8 cellular contexts compared by ENCODE assay signal in the genomic region with DNA sequence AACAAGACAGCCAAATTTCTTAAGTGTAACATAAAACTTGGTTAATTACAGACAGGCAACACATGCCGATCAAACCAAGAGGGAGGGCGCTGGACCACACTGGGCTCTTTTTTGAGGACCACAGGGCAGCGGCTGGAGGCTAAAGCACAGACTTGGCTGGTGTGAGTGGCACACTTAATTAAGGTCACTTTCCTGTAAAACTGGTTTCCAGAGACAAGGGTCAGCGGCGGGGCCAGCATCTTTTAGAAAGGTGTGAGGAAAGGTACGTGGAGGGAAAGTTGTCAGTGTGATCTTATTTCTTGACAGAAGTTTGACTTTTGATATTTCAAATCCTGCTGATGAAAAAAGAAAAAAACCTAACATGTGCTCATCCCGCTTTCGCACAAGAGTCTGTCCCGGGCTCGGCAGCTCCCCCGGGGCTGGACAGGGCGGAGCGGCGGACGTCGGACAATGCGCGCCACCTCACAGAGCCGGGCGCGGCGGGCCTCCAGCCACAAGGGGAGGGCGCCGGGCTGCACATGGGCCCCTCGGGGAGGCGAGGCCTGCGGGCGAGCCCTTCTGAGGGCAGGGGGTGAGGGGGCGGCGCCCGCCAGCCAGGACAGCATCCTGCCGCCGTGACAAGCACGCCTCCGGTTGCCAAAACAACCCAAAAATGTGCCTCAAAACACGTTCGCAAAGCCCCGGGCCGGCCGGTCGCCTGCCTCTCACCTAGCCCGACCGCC. TPM values are rescaled to one million over a fixed set of nuclear protein-coding genes. Genes with fewer than 3 reads are reported as not detected.
DNase-seq lines count a peak whose midpoint lies in the region; ATAC-seq, FAIRE-seq and TF ChIP-seq lines count a peak whose summit lies in the region.

No MANE protein-coding gene starts in this region.

- no peaks in the 10 kb centered on the region for H3K36me3 Mint-ChIP-seq in activated T-cell treated with anti-CD3 and anti-CD28 coated beads, Interleukin-2, amount 50 U/mL, for 24 hours (ENCODE audit: low read depth)

- TF ChIP-seq POLR2A in endothelial cell of umbilical vein (IDR thresholded peaks at IDR 0.05; ENCODE audit: low read depth, low read length) (no peak), uterus (IDR thresholded peaks at IDR 0.05) (no peak)

- peak overlapping the region; percentile 90 for H2AFZ ChIP-seq in endothelial cell of umbilical vein (ENCODE audit: low read depth, low read length)

- H3K9me3 Mint-ChIP-seq in activated T-cell treated with anti-CD3 and anti-CD28 coated beads, Interleukin-2, amount 50 U/mL, for 24 hours = no peaks in the 10 kb centered on the region

- ATAC-seq in HG02885 (IDR thresholded peaks at IDR 0.05; ENCODE audit: poor library complexity, unreplicated experiment) = peak; percentile 35

- H3K27me3 Mint-ChIP-seq in activated T-cell treated with anti-CD3 and anti-CD28 coated beads, Interleukin-2, amount 50 U/mL, for 24 hours = peaks cover 77% of the 10 kb centered on the region

- dilution Hi-C loops in endothelial cell of umbilical vein (cut with MboI; ENCODE audit: extremely low pct_ligation_motif_present, low sequenced_read_pairs) = no loop called here

- H3K9ac ChIP-seq in endothelial cell of umbilical vein (replicated peaks; ENCODE audit: extremely low read depth, insufficient read depth, low read length) = peak overlapping the region; percentile 80

- H3K9me3 ChIP-seq in SJSA1 (replicated peaks) (no peaks in the 10 kb centered on the region), endothelial cell of umbilical vein (replicated peaks; ENCODE audit: control insufficient read depth, insufficient read depth, low read length) (no peaks in the 10 kb centered on the region), mononuclear cell (ENCODE audit: low read depth, low read length) (no peaks in the 10 kb centered on the region), uterus (no peaks in the 10 kb centered on the region)

- no peaks in the 10 kb centered on the region; the same call in none of the 2 replicates for H3K27me3 ChIP-seq in SJSA1 (replicated peaks)
- peaks cover 0 to 3% of the 10 kb centered on the region in 2 experiments for H3K27me3 ChIP-seq in endothelial cell of umbilical vein (ENCODE audit: control insufficient read depth in 2 of 2, insufficient read depth in 2 of 2, low read length in 2 of 2)
- H3K27me3 ChIP-seq in mononuclear cell (ENCODE audit: insufficient read depth, low read length) = peaks cover 57% of the 10 kb centered on the region
- no peaks in the 10 kb centered on the region for H3K27me3 ChIP-seq in uterus

- FAIRE-seq in endothelial cell of umbilical vein (lab: Jason Lieb, UNC) = peak; percentile 21

- peak overlapping the region; percentile 45 for H3K4me2 ChIP-seq in endothelial cell of umbilical vein (ENCODE audit: insufficient read depth, low read length)

- no peak for DNase-seq in activated T-cell treated with anti-CD3 and anti-CD28 coated beads, Interleukin-2, amount 50 U/mL, for 24 hours
- DNase-seq in activated T-cell treated with anti-CD3 and anti-CD28 coated beads, Interleukin-2, amount 50 U/mL, for 48 hours = no peak
- DNase-seq in SJSA1 (ENCODE audit: low read depth in 1 of 2, low spot score in 2 of 2) (peak; percentile 61 to 62), endothelial cell of umbilical vein (ENCODE audit: low read depth, low spot score) (no peak), uterus (peak; percentile 28 to 58), H4 (ENCODE audit: low spot score) (no peak)

- H4K20me1 ChIP-seq in endothelial cell of umbilical vein (replicated peaks; ENCODE audit: control insufficient read depth, extremely low read depth, insufficient read depth, low read length) = no peaks in the 10 kb centered on the region

- no TSS peak for BruUV-seq in endothelial cell of umbilical vein (replicated peaks; lab: Mats Ljungman, UMichigan)

- peaks cover 20% of the 10 kb centered on the region for H3K4me1 Mint-ChIP-seq in activated T-cell treated with anti-CD3 and anti-CD28 coated beads, Interleukin-2, amount 50 U/mL, for 24 hours (ENCODE audit: low read depth)

- intact Hi-C loops in endothelial cell of umbilical vein (cut with micrococcal nuclease) (loop anchor here (1.0 to 5.0 kb wide), 6 partner anchors 99 to 506 kb away; partner anchors contain the start of genes ABHD18, INTU, LARP1B and MFSD8), uterus (cut with DNase I; ENCODE audit: low total_unique reads) (no loop called here)

- no peaks in the 10 kb centered on the region for H3K36me3 ChIP-seq in SJSA1
- no peaks in the 10 kb centered on the region for H3K36me3 ChIP-seq in endothelial cell of umbilical vein (ENCODE audit: control insufficient read depth in 2 of 2, extremely low read depth in 1 of 2, insufficient read depth in 2 of 2, low read length in 2 of 2)
- H3K36me3 ChIP-seq in uterus = no peaks in the 10 kb centered on the region

- CTCF ChIA-PET in endothelial cell of umbilical vein (lab: Charles Lee) = interaction anchor here (0.7 to 2.1 kb wide), 6 partner anchors 49 to 184 kb away, joined by 3 to 14 read pairs (median 4); partner anchors contain the start of genes ABHD18, MFSD8 and PLK4

- no peaks in the 10 kb centered on the region for H3K79me2 ChIP-seq in endothelial cell of umbilical vein (ENCODE audit: control insufficient read depth, insufficient read depth, low read length)

- H3K4me1 ChIP-seq in SJSA1 (replicated peaks) = peaks cover 20% of the 10 kb centered on the region
- peaks cover 2% of the 10 kb centered on the region for H3K4me1 ChIP-seq in endothelial cell of umbilical vein (ENCODE audit: control insufficient read depth, extremely low read depth, insufficient read depth, low read length)
- peaks cover 20% of the 10 kb centered on the region for H3K4me1 ChIP-seq in mononuclear cell (ENCODE audit: insufficient read depth, low read length)
- no peaks in the 10 kb centered on the region for H3K4me1 ChIP-seq in uterus

- TF ChIP-seq CTCF in endothelial cell of umbilical vein (IDR thresholded peaks at IDR 0.05; ENCODE audit: extremely low read depth in 1 of 2, insufficient read depth in 1 of 2, low read depth in 1 of 2, low read length in 2 of 2) = peak in 1 of 2 donors; percentile 14
- no peak for TF ChIP-seq CTCF in uterus (IDR thresholded peaks at IDR 0.05)

- H3K4me3 Mint-ChIP-seq in activated T-cell treated with anti-CD3 and anti-CD28 coated beads, Interleukin-2, amount 50 U/mL, for 24 hours = peak overlapping the region; percentile 81

- POLR2A ChIA-PET in endothelial cell of umbilical vein (lab: Charles Lee) = interaction anchor here (0.9 kb wide), 1 partner anchor 184 kb away, joined by 3 read pairs; the partner anchor contains the start of genes ABHD18 and MFSD8

- H3K4me3 ChIP-seq in SJSA1 = peak overlapping the region; percentile 52
- peak overlapping the region; percentile 28 to 53 (median 53) for H3K4me3 ChIP-seq in endothelial cell of umbilical vein (replicated peaks in 1 of 3; ENCODE audit: insufficient read depth in 1 of 3, low read depth in 1 of 3, low read length in 3 of 3)
- peak overlapping the region; percentile 39 for H3K4me3 ChIP-seq in mononuclear cell (ENCODE audit: low read length)
- peak overlapping the region; percentile 37 to 65 for H3K4me3 ChIP-seq in uterus

- H3K27ac Mint-ChIP-seq in activated T-cell treated with anti-CD3 and anti-CD28 coated beads, Interleukin-2, amount 50 U/mL, for 24 hours = no peak overlapping the region

- peak overlapping the region; percentile 13 for H3K27ac ChIP-seq in SJSA1
- peak overlapping the region; percentile 50 for H3K27ac ChIP-seq in endothelial cell of umbilical vein (ENCODE audit: insufficient read depth, low read depth, low read length)
- H3K27ac ChIP-seq in uterus = peak overlapping the region; percentile 34 to 66

- H3K9me1 ChIP-seq in endothelial cell of umbilical vein (replicated peaks; ENCODE audit: control insufficient read depth, extremely low read depth, insufficient read depth, low read length) = no peaks in the 10 kb centered on the region

TF ChIP-seq in endothelial cell of umbilical vein, 7 proteins besides CTCF, POLR2A, EP300 and RAD21 (continues in another document):
- no peak for TF ChIP-seq GATA2 (IDR thresholded peaks at IDR 0.05; ENCODE audit: insufficient read depth, insufficient read length, low read depth, low read length)
- TF ChIP-seq JUN (IDR thresholded peaks at IDR 0.05; ENCODE audit: borderline replicate concordance, insufficient read depth, insufficient read length, low read depth) = no peak
- no peak for TF ChIP-seq MAX (IDR thresholded peaks at IDR 0.05; ENCODE audit: insufficient read depth, insufficient read length)
- peak; percentile 37 for TF ChIP-seq EZH2 (IDR thresholded peaks at IDR 0.05; ENCODE audit: borderline replicate concordance, low read depth, low read length, severe bottlenecking)
- TF ChIP-seq MYC (IDR thresholded peaks at IDR 0.05; ENCODE audit: low read depth, low read length) = no peak

RNA-seq across cellular contexts. Expression of gene HSPA4L, which starts 0.7 kb away (rescaled TPM):
- total RNA-seq in SJSA1 (2014; rRNA removed; shearing (Covaris generic)) = 3.7 and 5.7 TPM in 2 replicates
- 10.8 and 12.4 TPM in 2 replicates for total RNA-seq in endothelial cell of umbilical vein
- polyA plus RNA-seq in endothelial cell of umbilical vein = 0.81 and 1.3 TPM in 2 replicates
- polyA plus RNA-seq in endothelial cell of umbilical vein (2011; cell fraction: cytosol; rRNA removed) = 1.6 and 1.9 TPM in 2 replicates
- 3.3 and 3.5 TPM in 2 replicates for polyA plus RNA-seq in endothelial cell of umbilical vein (2011; cell fraction: nucleus; rRNA removed)
- 4.0 and 14.4 TPM in 2 replicates for polyA plus RNA-seq in endothelial cell of umbilical vein (2012)
- polyA minus RNA-seq in endothelial cell of umbilical vein = 3.9 TPM in 2 replicates
- 13.6 TPM for polyA minus RNA-seq in endothelial cell of umbilical vein (2011; cell fraction: cytosol; rRNA and poly(A)+ RNA removed)
- polyA minus RNA-seq in endothelial cell of umbilical vein (2011; cell fraction: nucleus; rRNA and poly(A)+ RNA removed) = 3.4 and 4.6 TPM in 2 replicates
- 0.10 TPM for total RNA-seq in mononuclear cell
- 1 to 10 TPM in 3 of 4 donors, under 1 TPM in 1; 0.26 to 7.2 (median 2.8) TPM for total RNA-seq in uterus
- 7.0 and 7.2 TPM in 2 replicates for total RNA-seq in H4 (2014; rRNA removed; shearing (Covaris generic))

RNA-seq across cellular contexts. Expression of gene SLC25A31, which starts 51.3 kb away (rescaled TPM):
- not detected in 2 replicates for total RNA-seq in SJSA1 (2014; rRNA removed; shearing (Covaris generic))
- total RNA-seq in endothelial cell of umbilical vein (not detected in 2 replicates), mononuclear cell (not detected), uterus (under 1 TPM in 1 of 4 donors, not detected in 3; 0.21 TPM)
- not detected in 2 replicates for polyA plus RNA-seq in endothelial cell of umbilical vein
- polyA plus RNA-seq in endothelial cell of umbilical vein (2011; cell fraction: cytosol; rRNA removed) = not detected in 2 replicates
- polyA plus RNA-seq in endothelial cell of umbilical vein (2011; cell fraction: nucleus; rRNA removed) = not detected in 2 replicates
- polyA plus RNA-seq in endothelial cell of umbilical vein (2012) = not detected in 2 replicates
- polyA minus RNA-seq in endothelial cell of umbilical vein = not detected in 2 replicates
- polyA minus RNA-seq in endothelial cell of umbilical vein (2011; cell fraction: cytosol; rRNA and poly(A)+ RNA removed) = not detected
- polyA minus RNA-seq in endothelial cell of umbilical vein (2011; cell fraction: nucleus; rRNA and poly(A)+ RNA removed) = 0.24 TPM in 1 of 2 replicates, not detected in the other
- total RNA-seq in H4 (2014; rRNA removed; shearing (Covaris generic)) = not detected in 2 replicates

Comparison
In these comparisons a context has a peak if more than half of its experiments do, and no peak if none do; other contexts are left out.
1. DNase-seq: peak in SJSA1 (2 of 2) and uterus (2 of 2); none in activated T-cell treated with anti-CD3 and anti-CD28 coated beads, Interleukin-2, amount 50 U/mL, for 24 hours (single experiment), activated T-cell treated with anti-CD3 and anti-CD28 coated beads, Interleukin-2, amount 50 U/mL, for 48 hours (0 of 2), endothelial cell of umbilical vein (single experiment) and H4 (single experiment).
2. Peak in every context shown above with its lines, with median percentiles within 50 percentile points of each other: H3K27ac ChIP-seq and H3K4me3 ChIP-seq.